ENCODE assay signal across 18 cellular contexts in genomic region chr2:205665791-205666190, GRCh38. TPM values are rescaled to one million over a fixed set of nuclear protein-coding genes. Genes with fewer than 3 reads are reported as not detected.
DNase-seq lines count a peak whose midpoint lies in the region; ATAC-seq and TF ChIP-seq lines count a peak whose summit lies in the region.
"Had no signal": no experiment of that assay in that cellular context is flagged by ENCODE, and none has a peak within 500 bp of the region (broad histone marks: within the 10 kb centered on the region; RNA-seq: fewer than 3 reads in every experiment).

No MANE protein-coding gene starts in this region.

- H4K20me1 ChIP-seq in Loucy (ENCODE audit: insufficient read depth, low read length, poor library complexity, severe bottlenecking), result no peaks in the 10 kb centered on the region

- no peak overlapping the region for H3K9ac ChIP-seq in Loucy (ENCODE audit: low read depth, low read length, poor library complexity, severe bottlenecking)
- H3K9ac ChIP-seq in trophoblast cell (ENCODE audit: low read length), result no peak overlapping the region
- H3K9ac ChIP-seq: BLaER1 treated with 17β-estradiol and CSF1 and Interleukin-3, amounts not matched to agents 10 nM and 100 nM had no signal

- no peak overlapping the region for H2AK5ac ChIP-seq in trophoblast cell (ENCODE audit: low read length)

- H3K79me1 ChIP-seq in trophoblast cell (ENCODE audit: low read length), result peaks cover 9% of the 10 kb centered on the region

- 0 out of 2 replicates have a peak overlapping the region, but pooled peaks have one; percentile 3 for H3K27ac ChIP-seq in C4-2B
- peak overlapping the region; percentile 81 for H3K27ac ChIP-seq in VCaP
- H3K27ac ChIP-seq in trophoblast cell (ENCODE audit: low read depth, low read length), result peak overlapping the region; percentile 80
- H3K27ac ChIP-seq: BLaER1 treated with 17β-estradiol and CSF1 and Interleukin-3, amounts not matched to agents 10 nM and 100 nM had no signal

- no peak overlapping the region for H3K4ac ChIP-seq in trophoblast cell (ENCODE audit: low read depth, low read length)

- ATAC-seq in GM18505 (IDR thresholded peaks at IDR 0.05; ENCODE audit: unreplicated experiment), result no peak
- ATAC-seq: GM23338 had no signal

- H3K36me3 ChIP-seq in Loucy (ENCODE audit: insufficient read depth, low read length), result no peaks in the 10 kb centered on the region
- no peaks in the 10 kb centered on the region for H3K36me3 ChIP-seq in trophoblast cell (ENCODE audit: control insufficient read depth in 1 of 2, insufficient read depth in 2 of 2, low read length in 2 of 2)
- H3K36me3 ChIP-seq: BLaER1 treated with 17β-estradiol and CSF1 and Interleukin-3, amounts not matched to agents 10 nM and 100 nM had no signal

- H3K79me2 ChIP-seq in Loucy (ENCODE audit: insufficient read depth, low read length), result no peaks in the 10 kb centered on the region
- H3K79me2 ChIP-seq in trophoblast cell (ENCODE audit: control insufficient read depth, insufficient read depth, low read length, poor library complexity), result no peaks in the 10 kb centered on the region

- H3K18ac ChIP-seq in trophoblast cell (ENCODE audit: low read length), result no peak overlapping the region

- H3K4me3 ChIP-seq in Loucy (ENCODE audit: low read length, poor library complexity, severe bottlenecking) (no peak overlapping the region), trophoblast cell (ENCODE audit: low read depth, low read length) (no peak overlapping the region)
- H3K4me3 ChIP-seq: BLaER1 treated with 17β-estradiol and CSF1 and Interleukin-3, amounts not matched to agents 10 nM and 100 nM; GM23338 had no signal

- peak; percentile 61 to 86 for DNase-seq in trophoblast cell
- DNase-seq in AML-193 (lab: John Stamatoyannopoulos, UW), result no peak
- no peak for DNase-seq in GM03348 (ENCODE audit: low spot score)
- DNase-seq: 8988T; Calu3; CD4-positive, alpha-beta T cell; DMS 273 treated with DMSO at 0.1 percent for 48 hours; DMS79 treated with DMSO at 0.1 percent for 48 hours; EL; GDM1; H7; KG1 had no signal

- TF ChIP-seq CTCF in C4-2B (conservative IDR thresholded peaks at IDR 0.05) (no peak), Loucy (conservative IDR thresholded peaks at IDR 0.05; ENCODE audit: low read length) (no peak), VCaP (conservative IDR thresholded peaks at IDR 0.05) (no peak)

- no peak overlapping the region for H2BK12ac ChIP-seq in trophoblast cell (ENCODE audit: low read length)

- H3K9me3 ChIP-seq in Loucy (ENCODE audit: insufficient read depth, low read depth, low read length) (no peaks in the 10 kb centered on the region), trophoblast cell (ENCODE audit: insufficient read depth, low read depth, low read length) (peaks cover 2% of the 10 kb centered on the region)

- H3K4me1 ChIP-seq in Loucy (ENCODE audit: insufficient read depth, low read length, poor library complexity, severe bottlenecking), result peaks cover 21% of the 10 kb centered on the region
- peaks cover 9 to 11% of the 10 kb centered on the region in 2 experiments for H3K4me1 ChIP-seq in trophoblast cell (ENCODE audit: control insufficient read depth in 1 of 2, insufficient read depth in 2 of 2, low read length in 2 of 2)

- H2BK5ac ChIP-seq in trophoblast cell (ENCODE audit: low read depth, low read length, poor library complexity), result peak overlapping the region; percentile 9

- H3K4me2 ChIP-seq in Loucy (ENCODE audit: low read depth, low read length, poor library complexity, severe bottlenecking) (peak overlapping the region; percentile 6), trophoblast cell (ENCODE audit: low read length) (peak overlapping the region; percentile 20)
- H3K4me2 ChIP-seq: BLaER1 treated with 17β-estradiol and CSF1 and Interleukin-3, amounts not matched to agents 10 nM and 100 nM; GM23338 had no signal

- no peak overlapping the region for H2BK120ac ChIP-seq in trophoblast cell (ENCODE audit: insufficient read depth, low read length, poor library complexity)

- no peak overlapping the region for H3K23ac ChIP-seq in trophoblast cell (ENCODE audit: low read length)

- H2AFZ ChIP-seq in Loucy (ENCODE audit: low read length) (no peak overlapping the region), trophoblast cell (ENCODE audit: insufficient read depth, low read length, poor library complexity) (no peak overlapping the region)
- H2AFZ ChIP-seq: GM23338 had no signal

- H4K8ac ChIP-seq in trophoblast cell (ENCODE audit: low read depth, low read length), result no peak overlapping the region

- no peak overlapping the region for H3K14ac ChIP-seq in trophoblast cell (ENCODE audit: low read length)

- H3F3A ChIP-seq in Loucy (ENCODE audit: low read depth), result no peaks in the 10 kb centered on the region

- no peak for TF ChIP-seq POLR2A in GM18505 (IDR thresholded peaks at IDR 0.05; ENCODE audit: borderline replicate concordance, extremely low read depth, insufficient read depth, insufficient read length)

- no CpG with 5 or more reads among the region's 2 CpGs for WGBS in trophoblast cell (ENCODE audit: extremely low coverage, insufficient coverage, insufficient read length)

- H4K91ac ChIP-seq in trophoblast cell (ENCODE audit: low read depth, low read length), result no peak overlapping the region

- H4K12ac ChIP-seq in trophoblast cell (ENCODE audit: low read depth, low read length), result no peak overlapping the region

- H3K27me3 ChIP-seq in Loucy (ENCODE audit: insufficient read depth, low read length, poor library complexity, severe bottlenecking), result no peaks in the 10 kb centered on the region
- no peaks in the 10 kb centered on the region for H3K27me3 ChIP-seq in trophoblast cell (ENCODE audit: insufficient read depth, low read length)

- H3K9me2 ChIP-seq in Loucy (replicated peaks; ENCODE audit: low read depth, low read length), result no peaks in the 10 kb centered on the region

RNA-seq across cellular contexts. Expression of gene NRP2, which starts 16.5 kb away (rescaled TPM):
- 51.2 and 55.2 TPM in 2 replicates for polyA plus RNA-seq in trophoblast cell (2013)

Comparison
In these comparisons a context has a peak if more than half of its experiments do, and no peak if none do; other contexts are left out.
1. H3K27ac ChIP-seq: peak in every context shown above with its lines; median percentile 81 in VCaP; 80 in trophoblast cell; 3 in C4-2B.
2. DNase-seq: peak in trophoblast cell (2 of 2); none in AML-193 (0 of 2) and GM03348 (single experiment).